In genomic region chr19:56252699-56253422, GRCh38 we compare ENCODE assay signal across 8 cellular contexts. TPM values are rescaled to one million over a fixed set of nuclear protein-coding genes. Genes with fewer than 3 reads are reported as not detected.
DNase-seq lines count a peak whose midpoint lies in the region; ATAC-seq and FAIRE-seq lines count a peak whose summit lies in the region.

No MANE protein-coding gene starts in this region.

- ATAC-seq in left colon, result peak; percentile 96
- no peak for ATAC-seq in GM19328 (IDR thresholded peaks at IDR 0.05; ENCODE audit: unreplicated experiment)

- no peak for FAIRE-seq in GM18507 (lab: Jason Lieb, UNC)

- DNase-seq in A172 (ENCODE audit: low spot score) (peak; percentile 89), GM18507 (ENCODE audit: extremely low spot score, insufficient read length, low read depth) (peak; percentile 23), NCI-H2107 (lab: John Stamatoyannopoulos, UW) (peak; percentile 51), left colon (peak; percentile 68 to 85)
- peak; percentile 33 for DNase-seq in activated CD4-positive, alpha-beta T cell treated with anti-CD3 and anti-CD28 coated beads for 1 hour
- DNase-seq in central memory CD4-positive, alpha-beta T cell, result peak; percentile 50
- peak; percentile 75 for DNase-seq in stimulated activated CD4-positive, alpha-beta T cell treated with anti-CD3 and anti-CD28 coated beads, Interleukin-4, amount 100 ng/mL, for 24 hours

- intact Hi-C loops in left colon (cut with DNase I, micrococcal nuclease), result loop anchor here in 1 of 2 donors (5.0 kb wide), 2 partner anchors 79 to 99 kb away; no protein-coding TSS in a partner anchor

RNA-seq across cellular contexts. Expression of gene EDDM13, which starts 19.7 kb away (rescaled TPM):
- total RNA-seq in A172 (2014; rRNA removed; shearing (Covaris generic)), result not detected in 2 replicates
- total RNA-seq in left colon, result not detected

RNA-seq across cellular contexts. Expression of gene ZSCAN5C, which starts 50.8 kb away (rescaled TPM):
- not detected in 2 replicates for total RNA-seq in A172 (2014; rRNA removed; shearing (Covaris generic))
- total RNA-seq in left colon, result not detected

RNA-seq across cellular contexts. Expression of gene ZSCAN5B, which starts 55.3 kb away (rescaled TPM):
- not detected in 2 replicates for total RNA-seq in A172 (2014; rRNA removed; shearing (Covaris generic))
- total RNA-seq in left colon, result not detected

Comparison
In these comparisons a context has a peak if more than half of its experiments do, and no peak if none do; other contexts are left out.
1. DNase-seq: peak in every context shown above with its lines; median percentile 89 in A172; 76 in left colon; 75 in stimulated activated CD4-positive, alpha-beta T cell treated with anti-CD3 and anti-CD28 coated beads, Interleukin-4, amount 100 ng/mL, for 24 hours; 51 in NCI-H2107; 50 in central memory CD4-positive, alpha-beta T cell; 33 in activated CD4-positive, alpha-beta T cell treated with anti-CD3 and anti-CD28 coated beads for 1 hour; 23 in GM18507.